Comparison of ENCODE assay signal across 20 cellular contexts in the genomic region with DNA sequence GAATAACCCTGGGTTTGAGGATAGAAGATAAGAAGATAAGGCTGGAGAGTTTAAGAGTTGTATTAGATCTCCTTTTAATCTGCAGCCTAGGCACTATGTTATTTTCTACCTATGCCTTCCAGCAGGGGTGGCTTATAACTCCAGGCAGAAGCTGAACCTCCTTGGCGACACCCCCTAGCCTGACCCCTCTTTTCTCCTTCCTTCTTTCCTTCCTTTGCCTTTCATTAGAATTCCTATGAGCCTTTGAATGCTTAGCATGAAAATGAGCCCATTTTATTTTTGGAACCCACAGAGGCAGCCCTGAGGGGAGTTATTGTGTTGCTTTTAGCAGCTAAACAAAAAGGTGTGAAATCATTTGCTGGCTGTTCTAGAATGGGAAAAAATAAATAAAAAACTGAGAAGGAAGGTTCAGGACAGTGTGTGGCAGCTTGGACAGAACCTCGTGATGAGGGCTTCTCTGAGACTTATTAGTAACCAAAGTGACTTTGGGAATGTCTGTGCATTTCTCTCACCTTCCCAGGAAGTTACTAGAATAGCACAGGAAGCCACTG.
DNase-seq lines count a peak whose midpoint lies in the region; ATAC-seq and FAIRE-seq lines count a peak whose summit lies in the region.
"Had no signal": no experiment of that assay in that cellular context is flagged by ENCODE, and none has a peak within 500 bp of the region (broad histone marks: within the 10 kb centered on the region; RNA-seq: fewer than 3 reads in every experiment).

No MANE protein-coding gene starts in this region.

- peak overlapping the region; percentile 13 for H2AFZ ChIP-seq in ACC112 (ENCODE audit: low read length, unreplicated experiment)

- no peak overlapping the region for H3K9ac ChIP-seq in HUES48 (ENCODE audit: low read depth, low read length)
- H3K9ac ChIP-seq: SK-N-SH had no signal

- H3K79me2 ChIP-seq in ACC112 (ENCODE audit: control insufficient read depth, insufficient read depth, low read length, unreplicated experiment) = no peaks in the 10 kb centered on the region

- no peak for ATAC-seq in HG02870 (IDR thresholded peaks at IDR 0.05; ENCODE audit: unreplicated experiment)
- ATAC-seq: HepG2, Panc1, Right ventricle myocardium inferior had no signal

- H3K27ac ChIP-seq in ACC112 (ENCODE audit: low read depth, low read length) (no peak overlapping the region), HUES48 (ENCODE audit: low read depth, low read length) (peak overlapping the region; percentile 85), cingulate gyrus (ENCODE audit: low read depth, low read length) (peak overlapping the region; percentile 25), layer of hippocampus (ENCODE audit: low read depth, low read length) (peak overlapping the region; percentile 47)
- H3K27ac ChIP-seq: C4-2B had no signal

- H3K27me3 ChIP-seq in ACC112 (ENCODE audit: insufficient read depth, low read length) = no peaks in the 10 kb centered on the region
- no peaks in the 10 kb centered on the region for H3K27me3 ChIP-seq in HUES48 (ENCODE audit: control insufficient read depth, insufficient read depth, low read length)
- no peaks in the 10 kb centered on the region for H3K27me3 ChIP-seq in layer of hippocampus (ENCODE audit: control insufficient read depth, insufficient read depth, low read length)

- no peak for DNase-seq in RCC 7860 (ENCODE audit: low spot score)
- DNase-seq in HT-29 (ENCODE audit: low spot score) = no peak
- no peak for DNase-seq in middle frontal gyrus (ENCODE audit: extremely low spot score, low spot score)
- DNase-seq: HCEC 1CT, KG1, NCI-H1417 treated with DMSO at 0.1 percent for 48 hours, NCI-H2029, NCI-H2171 treated with DMSO at 0.1 percent for 48 hours, SK-N-SH had no signal

- H3K36me3 ChIP-seq in ACC112 (ENCODE audit: insufficient read depth, low read length) (no peaks in the 10 kb centered on the region), HUES48 (ENCODE audit: control insufficient read depth, insufficient read depth, low read length) (no peaks in the 10 kb centered on the region)

- H3K4me1 ChIP-seq in ACC112 (ENCODE audit: control insufficient read depth, insufficient read depth, low read length, unreplicated experiment) = peaks cover 17% of the 10 kb centered on the region
- peaks cover 50% of the 10 kb centered on the region for H3K4me1 ChIP-seq in HUES48 (ENCODE audit: control insufficient read depth, insufficient read depth, low read length)

- H3K9me3 ChIP-seq in HUES48 (ENCODE audit: control insufficient read depth, insufficient read depth, low read length) = no peaks in the 10 kb centered on the region
- H3K9me3 ChIP-seq: SK-N-SH had no signal

- H3K4me3 ChIP-seq in ACC112 (ENCODE audit: low read depth, low read length) = no peak overlapping the region
- no peak overlapping the region for H3K4me3 ChIP-seq in HUES48 (ENCODE audit: low read depth, low read length)

- no peak for FAIRE-seq in RCC 7860 (lab: Jason Lieb, UNC)
- FAIRE-seq: A204.1, GM12892, HepG2 had no signal
